ENCODE assay signal across 31 cellular contexts in genomic region chr9:96075757-96076156, GRCh38.
"Had no signal": no experiment of that assay in that cellular context is flagged by ENCODE, and none has a peak within 500 bp of the region (broad histone marks: within the 10 kb centered on the region; RNA-seq: fewer than 3 reads in every experiment).

No MANE protein-coding gene starts in this region.

- H3K36me3 ChIP-seq: adrenal gland, esophagus muscularis mucosa, gastrocnemius medialis had no signal

- H3K27ac ChIP-seq: adrenal gland, body of pancreas, esophagus muscularis mucosa, foreskin keratinocyte, gastrocnemius medialis had no signal

- H3K36me3 Mint-ChIP-seq: activated CD4-positive, alpha-beta memory T cell treated with anti-CD3 and anti-CD28 coated beads for 36 hours; activated CD8-positive, alpha-beta memory T cell treated with anti-CD3 and anti-CD28 coated beads, Interleukin-2, amount 10 ng/mL, durations not matched to agents 7 days and 5 days; activated naive CD4-positive, alpha-beta T cell treated with anti-CD3 and anti-CD28 coated beads, Interleukin-2, amount 50 U/mL, for 24 hours; activated naive CD8-positive, alpha-beta T cell treated with anti-CD3 and anti-CD28 coated beads for 36 hours had no signal

- H3K4me1 ChIP-seq: foreskin keratinocyte, gastrocnemius medialis had no signal

- H3K27ac Mint-ChIP-seq: activated CD4-positive, alpha-beta memory T cell treated with anti-CD3 and anti-CD28 coated beads for 36 hours; activated CD4-positive, alpha-beta T cell treated with anti-CD3 and anti-CD28 coated beads for 36 hours; activated CD4-positive, alpha-beta T cell treated with anti-CD3 and anti-CD28 coated beads, Interleukin-2, amount 10 ng/mL, durations not matched to agents 24 days and 14 days; activated CD8-positive, alpha-beta memory T cell treated with anti-CD3 and anti-CD28 coated beads, Interleukin-2, amount 10 ng/mL, durations not matched to agents 7 days and 5 days; activated CD8-positive, alpha-beta T cell treated with anti-CD3 and anti-CD28 coated beads, Interleukin-2, amount 10 ng/mL, durations not matched to agents 7 days and 5 days; activated naive CD4-positive, alpha-beta T cell treated with anti-CD3 and anti-CD28 coated beads for 36 hours; activated naive CD4-positive, alpha-beta T cell treated with anti-CD3 and anti-CD28 coated beads, Interleukin-2, amount 50 U/mL, for 24 hours; activated naive CD8-positive, alpha-beta T cell treated with anti-CD3 and anti-CD28 coated beads for 36 hours; activated naive CD8-positive, alpha-beta T cell treated with anti-CD3 and anti-CD28 coated beads, Interleukin-2, amount 50 U/mL, for 24 hours; effector memory CD8-positive, alpha-beta T cell; T-helper 17 cell; T-helper 2 cell treated with Interferon-gamma antibody and Interleukin-4, amounts not matched to agents 5 μg/mL and 100 μg/mL, for 36 hours had no signal

- H3K27me3 ChIP-seq: adrenal gland, body of pancreas, esophagus muscularis mucosa, gastrocnemius medialis had no signal

- H3K27me3 Mint-ChIP-seq: activated naive CD4-positive, alpha-beta T cell treated with anti-CD3 and anti-CD28 coated beads, Interleukin-2, amount 50 U/mL, for 24 hours; activated naive CD8-positive, alpha-beta T cell treated with anti-CD3 and anti-CD28 coated beads for 36 hours had no signal

- H3K4me1 Mint-ChIP-seq: activated CD4-positive, alpha-beta T cell treated with anti-CD3 and anti-CD28 coated beads for 36 hours; activated naive CD4-positive, alpha-beta T cell treated with anti-CD3 and anti-CD28 coated beads, Interleukin-2, amount 50 U/mL, for 24 hours; activated naive CD8-positive, alpha-beta T cell treated with anti-CD3 and anti-CD28 coated beads for 36 hours; activated naive CD8-positive, alpha-beta T cell treated with anti-CD3 and anti-CD28 coated beads, Interleukin-2, amount 50 U/mL, for 24 hours had no signal

- H3K4me3 ChIP-seq: adrenal gland, body of pancreas, esophagus muscularis mucosa, gastrocnemius medialis had no signal

- DNase-seq: activated CD4-positive, alpha-beta memory T cell treated with anti-CD3 and anti-CD28 coated beads for 36 hours; activated CD4-positive, alpha-beta T cell treated with anti-CD3 and anti-CD28 coated beads for 36 hours; activated CD4-positive, alpha-beta T cell treated with anti-CD3 and anti-CD28 coated beads, Interleukin-2, amount 10 ng/mL, durations not matched to agents 24 days and 14 days; activated CD4-positive, CD25-positive, alpha-beta regulatory T cell; activated CD4-positive, CD25-positive, alpha-beta regulatory T cell treated with anti-CD3 and anti-CD28 coated beads, Interleukin-2, amount 50 U/mL, for 72 hours; activated CD8-positive, alpha-beta memory T cell treated with anti-CD3 and anti-CD28 coated beads, Interleukin-2, amount 10 ng/mL, durations not matched to agents 7 days and 5 days; activated CD8-positive, alpha-beta memory T cell treated with anti-CD3 and anti-CD28 coated beads, Interleukin-2, amount 50 U/mL, for 4 hours; activated CD8-positive, alpha-beta T cell treated with anti-CD3 and anti-CD28 coated beads, Interleukin-2, amount 10 ng/mL, durations not matched to agents 7 days and 5 days; activated naive CD4-positive, alpha-beta T cell treated with anti-CD3 and anti-CD28 coated beads for 36 hours; activated naive CD8-positive, alpha-beta T cell treated with anti-CD3 and anti-CD28 coated beads for 36 hours; activated naive CD8-positive, alpha-beta T cell treated with anti-CD3 and anti-CD28 coated beads, Interleukin-2, amount 50 U/mL, for 24 hours; activated T-cell treated with anti-CD3 and anti-CD28 coated beads, Interleukin-2, amount 50 U/mL, for 1 hour; activated T-cell treated with anti-CD3 and anti-CD28 coated beads, Interleukin-2, amount 50 U/mL, for 48 hours; adrenal gland; amygdala; aorta; caudate nucleus; cortex of kidney; dermis blood vessel endothelial cell; effector CD4-positive, alpha-beta T cell; effector memory CD8-positive, alpha-beta T cell; erythroblast; foreskin keratinocyte; gastrocnemius medialis; T-helper 17 cell; T1000 had no signal

- H3K9me3 Mint-ChIP-seq: activated CD4-positive, alpha-beta memory T cell treated with anti-CD3 and anti-CD28 coated beads for 36 hours; activated CD4-positive, alpha-beta T cell treated with anti-CD3 and anti-CD28 coated beads, Interleukin-2, amount 10 ng/mL, durations not matched to agents 24 days and 14 days; activated naive CD4-positive, alpha-beta T cell treated with anti-CD3 and anti-CD28 coated beads for 36 hours; activated naive CD4-positive, alpha-beta T cell treated with anti-CD3 and anti-CD28 coated beads, Interleukin-2, amount 50 U/mL, for 24 hours; activated naive CD8-positive, alpha-beta T cell treated with anti-CD3 and anti-CD28 coated beads for 36 hours; activated naive CD8-positive, alpha-beta T cell treated with anti-CD3 and anti-CD28 coated beads, Interleukin-2, amount 50 U/mL, for 24 hours; activated T-helper 1 cell treated with anti-CD3 and anti-CD28 coated beads, Interleukin-12 subunit alpha, Interleukin-12 subunit beta, Interleukin-2, Interleukin-4 antibody, amounts not matched to agents 30 ng/mL and 10 ng/mL and 1 ng/mL, durations not matched to agents 14 hours and 24 hours and 36 hours; effector memory CD8-positive, alpha-beta T cell; T-helper 2 cell treated with Interferon-gamma antibody and Interleukin-4, amounts not matched to agents 5 μg/mL and 100 μg/mL, for 36 hours had no signal

- H3K9me3 ChIP-seq: adrenal gland, body of pancreas, esophagus muscularis mucosa, gastrocnemius medialis had no signal

- ATAC-seq: activated CD4-positive, alpha-beta T cell treated with anti-CD3 and anti-CD28 coated beads for 36 hours; activated CD8-positive, alpha-beta memory T cell treated with anti-CD3 and anti-CD28 coated beads, Interleukin-2, amount 10 ng/mL, durations not matched to agents 7 days and 5 days; activated CD8-positive, alpha-beta T cell treated with anti-CD3 and anti-CD28 coated beads, Interleukin-2, amount 10 ng/mL, durations not matched to agents 7 days and 5 days; activated naive CD8-positive, alpha-beta T cell treated with anti-CD3 and anti-CD28 coated beads, Interleukin-2, amount 50 U/mL, for 24 hours; body of pancreas; effector memory CD8-positive, alpha-beta T cell; foreskin keratinocyte; gastrocnemius medialis; T-helper 17 cell had no signal

- H3K4me3 Mint-ChIP-seq: activated CD4-positive, alpha-beta memory T cell treated with anti-CD3 and anti-CD28 coated beads for 36 hours; activated CD4-positive, alpha-beta T cell treated with anti-CD3 and anti-CD28 coated beads for 36 hours; activated CD4-positive, alpha-beta T cell treated with anti-CD3 and anti-CD28 coated beads, Interleukin-2, amount 10 ng/mL, durations not matched to agents 24 days and 14 days; activated CD8-positive, alpha-beta memory T cell treated with anti-CD3 and anti-CD28 coated beads, Interleukin-2, amount 10 ng/mL, durations not matched to agents 7 days and 5 days; activated CD8-positive, alpha-beta T cell treated with anti-CD3 and anti-CD28 coated beads, Interleukin-2, amount 10 ng/mL, durations not matched to agents 7 days and 5 days; activated naive CD4-positive, alpha-beta T cell treated with anti-CD3 and anti-CD28 coated beads for 36 hours; activated naive CD4-positive, alpha-beta T cell treated with anti-CD3 and anti-CD28 coated beads, Interleukin-2, amount 50 U/mL, for 24 hours; activated naive CD8-positive, alpha-beta T cell treated with anti-CD3 and anti-CD28 coated beads for 36 hours; activated naive CD8-positive, alpha-beta T cell treated with anti-CD3 and anti-CD28 coated beads, Interleukin-2, amount 50 U/mL, for 24 hours; activated T-helper 1 cell treated with anti-CD3 and anti-CD28 coated beads, Interleukin-12 subunit alpha, Interleukin-12 subunit beta, Interleukin-2, Interleukin-4 antibody, amounts not matched to agents 30 ng/mL and 10 ng/mL and 1 ng/mL, durations not matched to agents 14 hours and 24 hours and 36 hours; effector memory CD8-positive, alpha-beta T cell; T-helper 17 cell; T-helper 2 cell treated with Interferon-gamma antibody and Interleukin-4, amounts not matched to agents 5 μg/mL and 100 μg/mL, for 36 hours had no signal
